Comparison of ENCODE assay signal across 12 cellular contexts in genomic region chr12:46360908-46361666, GRCh38. TPM values are rescaled to one million over a fixed set of nuclear protein-coding genes. Genes with fewer than 3 reads are reported as not detected.
DNase-seq lines count a peak whose midpoint lies in the region; ATAC-seq lines count a peak whose summit lies in the region.
"Had no signal": no experiment of that assay in that cellular context is flagged by ENCODE, and none has a peak within 500 bp of the region (broad histone marks: within the 10 kb centered on the region; RNA-seq: fewer than 3 reads in every experiment).

No MANE protein-coding gene starts in this region.

- H3K27me3 Mint-ChIP-seq in activated CD8-positive, alpha-beta memory T cell treated with anti-CD3 and anti-CD28 coated beads, Interleukin-2, amount 10 ng/mL, durations not matched to agents 7 days and 5 days, result no peaks in the 10 kb centered on the region
- no peaks in the 10 kb centered on the region for H3K27me3 Mint-ChIP-seq in T-cell

- H4K8ac ChIP-seq in mesendoderm (ENCODE audit: low read depth, low read length), result no peak overlapping the region

- no peaks in the 10 kb centered on the region for H3K9me3 Mint-ChIP-seq in activated CD8-positive, alpha-beta memory T cell treated with anti-CD3 and anti-CD28 coated beads, Interleukin-2, amount 10 ng/mL, durations not matched to agents 7 days and 5 days (ENCODE audit: low read depth)
- H3K9me3 Mint-ChIP-seq in T-cell, result no peaks in the 10 kb centered on the region

- H2BK120ac ChIP-seq in mesendoderm (ENCODE audit: low read depth, low read length), result no peak overlapping the region

- H4K5ac ChIP-seq in mesendoderm (ENCODE audit: low read length), result no peak overlapping the region

- no peak overlapping the region for H3K4me3 Mint-ChIP-seq in activated CD8-positive, alpha-beta memory T cell treated with anti-CD3 and anti-CD28 coated beads, Interleukin-2, amount 10 ng/mL, durations not matched to agents 7 days and 5 days
- no peak overlapping the region for H3K4me3 Mint-ChIP-seq in T-cell

- no peak overlapping the region for H3K23ac ChIP-seq in mesendoderm (ENCODE audit: low read length)

- POLR2A ChIA-PET in T-cell (lab: Charles Lee), result no interaction called here

- H3K4me2 ChIP-seq in skeletal muscle satellite cell (ENCODE audit: low read length) (peak overlapping the region; percentile 83), mesendoderm (ENCODE audit: low read length) (no peak overlapping the region)

- no peak overlapping the region for H3K56ac ChIP-seq in mesendoderm (ENCODE audit: low read length)

- H3K27ac Mint-ChIP-seq in activated CD8-positive, alpha-beta memory T cell treated with anti-CD3 and anti-CD28 coated beads, Interleukin-2, amount 10 ng/mL, durations not matched to agents 7 days and 5 days, result peak overlapping the region; percentile 35
- H3K27ac Mint-ChIP-seq in T-cell, result peak overlapping the region; percentile 52 to 73

- H3K4me1 Mint-ChIP-seq in activated CD8-positive, alpha-beta memory T cell treated with anti-CD3 and anti-CD28 coated beads, Interleukin-2, amount 10 ng/mL, durations not matched to agents 7 days and 5 days, result peaks cover 45% of the 10 kb centered on the region
- peaks cover 54 to 66% (median 62%) of the 10 kb centered on the region in 3 donors for H3K4me1 Mint-ChIP-seq in T-cell

- no peak overlapping the region for H3K4ac ChIP-seq in mesendoderm (ENCODE audit: low read depth, low read length)

- H3K36me3 ChIP-seq in skeletal muscle satellite cell (ENCODE audit: insufficient read depth, low read length), result peaks cover 77% of the 10 kb centered on the region
- H3K36me3 ChIP-seq in mesendoderm (ENCODE audit: control insufficient read depth, insufficient read depth, low read length), result peaks cover 18% of the 10 kb centered on the region

- no peak overlapping the region for H3K4me3 ChIP-seq in skeletal muscle satellite cell (ENCODE audit: low read length)
- H3K4me3 ChIP-seq in mesendoderm (ENCODE audit: low read length), result no peak overlapping the region
- H3K4me3 ChIP-seq: BLaER1 treated with 17β-estradiol and CSF1 and Interleukin-3, amounts not matched to agents 10 nM and 100 nM; thoracic aorta had no signal

- H2BK15ac ChIP-seq in mesendoderm (replicated peaks; ENCODE audit: low read depth), result no peak overlapping the region

- peak; percentile 20 for ATAC-seq in activated CD8-positive, alpha-beta memory T cell treated with anti-CD3 and anti-CD28 coated beads, Interleukin-2, amount 10 ng/mL, durations not matched to agents 7 days and 5 days
- peak; percentile 69 for ATAC-seq in HG02938 (IDR thresholded peaks at IDR 0.05; ENCODE audit: unreplicated experiment)
- ATAC-seq in T-cell (replicated peaks in 1 of 4), result peak in 1 of 4 experiments; percentile 16

- H2BK5ac ChIP-seq in mesendoderm (ENCODE audit: low read length), result no peak overlapping the region

- no peak overlapping the region for H2AK5ac ChIP-seq in mesendoderm (ENCODE audit: low read length)

- H3K27me3 ChIP-seq in skeletal muscle satellite cell (ENCODE audit: control insufficient read depth, insufficient read depth, low read length) (no peaks in the 10 kb centered on the region), mesendoderm (ENCODE audit: insufficient read depth, low read length, poor library complexity) (no peaks in the 10 kb centered on the region)
- H3K27me3 ChIP-seq: BLaER1 treated with 17β-estradiol and CSF1 and Interleukin-3, amounts not matched to agents 10 nM and 100 nM had no signal

- H3K36me3 Mint-ChIP-seq in activated CD8-positive, alpha-beta memory T cell treated with anti-CD3 and anti-CD28 coated beads, Interleukin-2, amount 10 ng/mL, durations not matched to agents 7 days and 5 days, result peaks cover 67% of the 10 kb centered on the region
- peaks cover 63% of the 10 kb centered on the region for H3K36me3 Mint-ChIP-seq in T-cell

- peaks cover 33% of the 10 kb centered on the region for H3K4me1 ChIP-seq in skeletal muscle satellite cell (ENCODE audit: control insufficient read depth, insufficient read depth, low read length)
- no peaks in the 10 kb centered on the region for H3K4me1 ChIP-seq in mesendoderm (ENCODE audit: control insufficient read depth, low read depth, low read length)

- no peaks in the 10 kb centered on the region for H3K79me2 ChIP-seq in mesendoderm (ENCODE audit: control insufficient read depth, insufficient read depth, low read length)

- no peaks in the 10 kb centered on the region for H3K79me1 ChIP-seq in mesendoderm (ENCODE audit: low read length)

- CTCF ChIA-PET in activated CD8-positive, alpha-beta memory T cell treated with anti-CD3 and anti-CD28 coated beads, Interleukin-2, amount 10 ng/mL, durations not matched to agents 7 days and 5 days (lab: Charles Lee), result no interaction called here
- CTCF ChIA-PET in T-cell (lab: Charles Lee), result no interaction called here

- H3K18ac ChIP-seq in mesendoderm (ENCODE audit: low read length), result no peak overlapping the region

- no peak overlapping the region for H3K9ac ChIP-seq in skeletal muscle satellite cell (ENCODE audit: low read depth, low read length)
- H3K9ac ChIP-seq in mesendoderm (ENCODE audit: low read length), result no peak overlapping the region
- H3K9ac ChIP-seq: BLaER1 treated with 17β-estradiol and CSF1 and Interleukin-3, amounts not matched to agents 10 nM and 100 nM had no signal

- H3K9me3 ChIP-seq in skeletal muscle satellite cell (replicated peaks; ENCODE audit: low read length), result no peaks in the 10 kb centered on the region
- H3K9me3 ChIP-seq: BLaER1 treated with 17β-estradiol and CSF1 and Interleukin-3, amounts not matched to agents 10 nM and 100 nM; thoracic aorta had no signal

- no CpG with 5 or more reads among the region's 2 CpGs for WGBS in mesendoderm (ENCODE audit: extremely low coverage, insufficient coverage, low lambda C conversion rate)

- DNase-seq in activated CD8-positive, alpha-beta memory T cell treated with anti-CD3 and anti-CD28 coated beads, Interleukin-2, amount 10 ng/mL, durations not matched to agents 7 days and 5 days, result no peak
- DNase-seq in activated CD8-positive, alpha-beta memory T cell treated with anti-CD3 and anti-CD28 coated beads for 24 hours, result no peak
- DNase-seq in T-cell, result no peak
- DNase-seq in caudate nucleus (lab: John Stamatoyannopoulos, UW), result no peak
- DNase-seq in mesendoderm, result no peak
- no peak for DNase-seq in central memory CD4-positive, alpha-beta T cell
- DNase-seq: nucleus accumbens, WERI-Rb-1 had no signal

- H3K27ac ChIP-seq in caudate nucleus (ENCODE audit: low read depth, low read length) (no peak overlapping the region), mesendoderm (ENCODE audit: low read depth, low read length) (no peak overlapping the region)
- H3K27ac ChIP-seq: BLaER1 treated with 17β-estradiol and CSF1 and Interleukin-3, amounts not matched to agents 10 nM and 100 nM; thoracic aorta; WERI-Rb-1 had no signal

RNA-seq across cellular contexts. Expression of gene SLC38A2, which starts 11.5 kb away (rescaled TPM):
- 100 to 1,000 TPM; 168 to 258 TPM for total RNA-seq in activated CD8-positive, alpha-beta memory T cell treated with anti-CD3 and anti-CD28 coated beads, Interleukin-2, amount 10 ng/mL, durations not matched to agents 7 days and 5 days
- 100 to 1,000 TPM; 165 to 265 (median 217) TPM for total RNA-seq in T-cell
- 329 and 451 TPM in 2 replicates for total RNA-seq in skeletal muscle satellite cell (2012; rRNA removed)
- 295 TPM for polyA plus RNA-seq in mesendoderm (2013, experiment 1 of 2)
- 286 TPM for polyA plus RNA-seq in mesendoderm (2013, experiment 2 of 2)
